Comparison of ENCODE assay signal across 12 cellular contexts in genomic region chr14:93073366-93073722, GRCh38. TPM values are rescaled to one million over a fixed set of nuclear protein-coding genes. Genes with fewer than 3 reads are reported as not detected.
A peak's percentile ranks its signal among the peaks of the same experiment; 100 is the strongest.
DNase-seq lines count a peak whose midpoint lies in the region; ATAC-seq and TF ChIP-seq lines count a peak whose summit lies in the region.
"Had no signal": no experiment of that assay in that cellular context is flagged by ENCODE, and none has a peak within 500 bp of the region (broad histone marks: within the 10 kb centered on the region; RNA-seq: fewer than 3 reads in every experiment).

No MANE protein-coding gene starts in this region.

- peak overlapping the region in 2 of 5 experiments; percentile 40 to 51 for H3K4me3 Mint-ChIP-seq in brain
- H3K4me3 Mint-ChIP-seq in naive B cell, result peak overlapping the region; percentile 68 to 92 (median 86)
- H3K4me3 Mint-ChIP-seq in activated T-cell treated with anti-CD3 and anti-CD28 coated beads, Interleukin-2, amount 50 U/mL, for 4 hours, result no peak overlapping the region

- H3K36me3 Mint-ChIP-seq in brain (no peaks in the 10 kb centered on the region), naive B cell (no peaks in the 10 kb centered on the region)
- no peaks in the 10 kb centered on the region for H3K36me3 Mint-ChIP-seq in activated T-cell treated with anti-CD3 and anti-CD28 coated beads, Interleukin-2, amount 50 U/mL, for 4 hours (ENCODE audit: insufficient read depth)

- H3K4me1 Mint-ChIP-seq in brain (peaks cover 26% of the 10 kb centered on the region), naive B cell (peaks cover 39 to 62% (median 56%) of the 10 kb centered on the region in 3 donors)
- peaks cover 35% of the 10 kb centered on the region for H3K4me1 Mint-ChIP-seq in activated T-cell treated with anti-CD3 and anti-CD28 coated beads, Interleukin-2, amount 50 U/mL, for 4 hours (ENCODE audit: low read depth)

- ATAC-seq in naive B cell (ENCODE audit: low read depth in 2 of 2), result peak in 1 of 2 donors; percentile 20
- ATAC-seq in HG03135 (IDR thresholded peaks at IDR 0.05; ENCODE audit: unreplicated experiment), result no peak
- ATAC-seq in activated T-cell treated with anti-CD3 and anti-CD28 coated beads, Interleukin-2, amount 50 U/mL, for 4 hours, result no peak
- ATAC-seq in GM18868 (IDR thresholded peaks at IDR 0.05; ENCODE audit: unreplicated experiment), result no peak

- DNase-seq in AML-193 (lab: John Stamatoyannopoulos, UW) (peak; percentile 72), MV-4-11 (lab: John Stamatoyannopoulos, UW) (peak; percentile 90), naive B cell (no peak), NCI-H446 treated with DMSO at 0.1 percent for 48 hours (lab: John Stamatoyannopoulos, UW) (no peak)
- DNase-seq in activated T-cell treated with anti-CD3 and anti-CD28 coated beads, Interleukin-2, amount 50 U/mL, for 4 hours, result no peak
- DNase-seq: activated CD8-positive, alpha-beta memory T cell treated with anti-CD3 and anti-CD28 coated beads, Interleukin-2, amount 50 U/mL, for 4 hours; NCI-H1048; NCI-H69; SW 1271 had no signal

- H3K9me3 Mint-ChIP-seq in brain, result no peaks in the 10 kb centered on the region
- no peaks in the 10 kb centered on the region for H3K9me3 Mint-ChIP-seq in naive B cell
- H3K9me3 Mint-ChIP-seq in activated T-cell treated with anti-CD3 and anti-CD28 coated beads, Interleukin-2, amount 50 U/mL, for 4 hours, result no peaks in the 10 kb centered on the region

- TF ChIP-seq CTCF in brain (conservative IDR thresholded peaks at IDR 0.05), result no peak

- peak overlapping the region in 3 of 5 experiments; percentile 30 to 81 (median 69) for H3K27ac Mint-ChIP-seq in brain
- H3K27ac Mint-ChIP-seq in naive B cell, result peak overlapping the region; percentile 83 to 96 (median 91)

- H3K27me3 Mint-ChIP-seq in brain, result no peaks in the 10 kb centered on the region
- no peaks in the 10 kb centered on the region for H3K27me3 Mint-ChIP-seq in naive B cell
- no peaks in the 10 kb centered on the region for H3K27me3 Mint-ChIP-seq in activated T-cell treated with anti-CD3 and anti-CD28 coated beads, Interleukin-2, amount 50 U/mL, for 4 hours (ENCODE audit: low read depth)

RNA-seq across cellular contexts. Expression of gene ITPK1, which starts 42.4 kb away (rescaled TPM):
- polyA plus RNA-seq in brain (ENCODE audit: insufficient read depth, low read depth, low replicate concordance) (168 TPM), naive B cell (ENCODE audit: low read depth in 6 of 6) (10 to 100 TPM in 5 of 6 donors, 1 to 10 TPM in 1; 8.5 to 20.1 (median 16.2) TPM)
- 10 to 100 TPM; 49.4 to 59.7 (median 59.1) TPM for total RNA-seq in activated T-cell treated with anti-CD3 and anti-CD28 coated beads, Interleukin-2, amount 50 U/mL, for 4 hours

Comparison
In these comparisons a context has a peak if more than half of its experiments do, and no peak if none do; other contexts are left out.
1. DNase-seq: peak in AML-193 (2 of 2) and MV-4-11 (single experiment); none in naive B cell (single experiment), NCI-H446 treated with DMSO at 0.1 percent for 48 hours (single experiment) and activated T-cell treated with anti-CD3 and anti-CD28 coated beads, Interleukin-2, amount 50 U/mL, for 4 hours (single experiment).